1 cellular context compared by ENCODE assay signal in genomic region chr20:28602001-28602400, GRCh38.
TF ChIP-seq lines count a peak whose summit lies in the region.

No MANE protein-coding gene starts in this region.

TF ChIP-seq in HepG2, 621 proteins besides CTCF, POLR2A, EP300 and RAD21:
- 0 out of 4 replicates have a peak, but pooled peaks of 1 of the 2 experiments have one; percentile 6 for TF ChIP-seq ATF4 (CRISPR knock-in tag; IDR thresholded peaks at IDR 0.05)
